Comparison of ENCODE assay signal across 15 cellular contexts in genomic region chr2:10919776-10920606, GRCh38. TPM values are rescaled to one million over a fixed set of nuclear protein-coding genes. Genes with fewer than 3 reads are reported as not detected.
DNase-seq lines count a peak whose midpoint lies in the region; ATAC-seq and TF ChIP-seq lines count a peak whose summit lies in the region.
"Had no signal": no experiment of that assay in that cellular context is flagged by ENCODE, and none has a peak within 500 bp of the region (broad histone marks: within the 10 kb centered on the region; RNA-seq: fewer than 3 reads in every experiment).

No MANE protein-coding gene starts in this region.

- H3F3A ChIP-seq in MM.1S (ENCODE audit: insufficient read depth, low read length) (no peaks in the 10 kb centered on the region), PC-9 (ENCODE audit: insufficient read depth, low read depth) (no peaks in the 10 kb centered on the region)

- no peaks in the 10 kb centered on the region for H3K9me3 ChIP-seq in MM.1S (replicated peaks; ENCODE audit: insufficient read depth, low read length)
- no peaks in the 10 kb centered on the region for H3K9me3 ChIP-seq in PC-9 (ENCODE audit: insufficient read depth, low read depth)
- no peaks in the 10 kb centered on the region for H3K9me3 ChIP-seq in testis
- H3K9me3 ChIP-seq: SJSA1, uterus had no signal

- H3K79me2 ChIP-seq in MM.1S (ENCODE audit: low read length) (no peaks in the 10 kb centered on the region), PC-9 (ENCODE audit: low read depth) (no peaks in the 10 kb centered on the region)

- H4K20me1 ChIP-seq in MM.1S (ENCODE audit: insufficient read depth, low read length), result no peaks in the 10 kb centered on the region
- no peaks in the 10 kb centered on the region for H4K20me1 ChIP-seq in PC-9 (ENCODE audit: insufficient read depth)

- WGBS in testis, 2 donors, result 80 to 83% methylated on average over 15 to 20 of the region's 20 CpGs

- TF ChIP-seq POLR2A in testis (IDR thresholded peaks at IDR 0.05), result no peak

- peak overlapping the region; percentile 33 for H2AFZ ChIP-seq in MM.1S (ENCODE audit: low read length)
- H2AFZ ChIP-seq in PC-9, result no peak overlapping the region

- CTCF ChIA-PET in PC-9 (lab: Charles Lee), result no interaction called here

- H3K9me2 ChIP-seq in MM.1S (replicated peaks; ENCODE audit: insufficient read depth, low read length), result no peaks in the 10 kb centered on the region
- H3K9me2 ChIP-seq in PC-9 (ENCODE audit: insufficient read depth), result no peaks in the 10 kb centered on the region

- H3K27ac ChIP-seq in MM.1S (ENCODE audit: low read length) (no peak overlapping the region), PC-9 (no peak overlapping the region), testis (no peak overlapping the region)
- H3K27ac ChIP-seq: C4-2B, SJSA1, uterus had no signal

- POLR2A ChIA-PET in PC-9 (lab: Charles Lee; ENCODE audit: unreplicated experiment), result no interaction called here

- H3K4me1 ChIP-seq in MM.1S (ENCODE audit: low read length) (peaks cover 9% of the 10 kb centered on the region), PC-9 (replicated peaks; ENCODE audit: insufficient read depth) (no peaks in the 10 kb centered on the region), testis (no peaks in the 10 kb centered on the region)
- H3K4me1 ChIP-seq: SJSA1, uterus had no signal

- peak; percentile 84 for DNase-seq in DMS53 (lab: John Stamatoyannopoulos, UW)
- no peak for DNase-seq in MM.1S
- peak; percentile 65 for DNase-seq in NCI-H69 (lab: John Stamatoyannopoulos, UW)
- DNase-seq in left kidney (ENCODE audit: low read depth, low spot score), result peak; percentile 61
- no peak for DNase-seq in PC-9
- no peak for DNase-seq in testis
- no peak for DNase-seq in hepatic stellate cell (ENCODE audit: low spot score)
- DNase-seq: activated CD4-positive, alpha-beta memory T cell treated with anti-CD3 and anti-CD28 coated beads, Interleukin-2, amount 10 ng/mL, durations not matched to agents 7 days and 5 days; KBM-7; kidney; stimulated activated naive CD8-positive, alpha-beta T cell treated with anti-CD3 and anti-CD28 coated beads, Interleukin-15, Interleukin-2, amounts not matched to agents 100 U/mL and 50 U/mL, for 24 hours; uterus had no signal

- no peak overlapping the region for H3K9ac ChIP-seq in MM.1S (ENCODE audit: low read length)

- H3K4me3 ChIP-seq in MM.1S (ENCODE audit: low read length) (no peak overlapping the region), PC-9 (no peak overlapping the region), testis (no peak overlapping the region)
- H3K4me3 ChIP-seq: SJSA1, uterus had no signal

- no peak for ATAC-seq in GM18520 (IDR thresholded peaks at IDR 0.05; ENCODE audit: unreplicated experiment)
- ATAC-seq: stimulated activated naive CD8-positive, alpha-beta T cell treated with anti-CD3 and anti-CD28 coated beads, Interleukin-15, Interleukin-2, amounts not matched to agents 100 U/mL and 50 U/mL, for 24 hours had no signal

- H3K27me3 ChIP-seq in MM.1S (replicated peaks; ENCODE audit: insufficient read depth, low read length), result no peaks in the 10 kb centered on the region
- no peaks in the 10 kb centered on the region for H3K27me3 ChIP-seq in PC-9 (ENCODE audit: insufficient read depth, low read depth)
- H3K27me3 ChIP-seq in testis, result no peaks in the 10 kb centered on the region
- H3K27me3 ChIP-seq: SJSA1, uterus had no signal

- intact Hi-C loops in PC-9 (cut with micrococcal nuclease; ENCODE audit: unreplicated experiment), result no loop called here
- intact Hi-C loops in testis (cut with DNase I; ENCODE audit: low total_unique reads), result no loop called here

- BruUV-seq in PC-9 (replicated peaks; lab: Mats Ljungman, UMichigan), result no TSS peak

- H3K36me3 ChIP-seq in MM.1S (replicated peaks; ENCODE audit: insufficient read depth, low read length) (no peaks in the 10 kb centered on the region), PC-9 (ENCODE audit: low read depth) (no peaks in the 10 kb centered on the region), testis (ENCODE audit: low read depth, missing control alignments) (no peaks in the 10 kb centered on the region)
- H3K36me3 ChIP-seq: SJSA1, uterus had no signal

- no peak for TF ChIP-seq CTCF in MM.1S (IDR thresholded peaks at IDR 0.05; ENCODE audit: low read length)
- TF ChIP-seq CTCF in PC-9 (conservative IDR thresholded peaks at IDR 0.05), result no peak
- no peak for TF ChIP-seq CTCF in testis (IDR thresholded peaks at IDR 0.05)

- H3K4me2 ChIP-seq in MM.1S (ENCODE audit: low read depth, low read length) (peak overlapping the region; percentile 18; the same call in 1 of the 2 replicates), PC-9 (no peak overlapping the region)

RNA-seq across cellular contexts. Expression of gene KCNF1, which starts 8.3 kb away (rescaled TPM):
- total RNA-seq in PC-9 (2021) (1.0 TPM in 2 replicates), testis (under 1 TPM; 0.19 to 0.63 TPM)
- 0.70 TPM for polyA plus RNA-seq in testis (ENCODE audit: insufficient read depth, low read depth, low replicate concordance)
- total RNA-seq: activated CD4-positive, alpha-beta memory T cell treated with anti-CD3 and anti-CD28 coated beads, Interleukin-2, amount 10 ng/mL, durations not matched to agents 7 days and 5 days had no signal

Comparison
In these comparisons a context has a peak if more than half of its experiments do, and no peak if none do; other contexts are left out.
1. DNase-seq: peak in DMS53 (single experiment), NCI-H69 (single experiment) and left kidney (single experiment); none in MM.1S (single experiment), PC-9 (0 of 2), testis (single experiment) and hepatic stellate cell (single experiment).